ENCODE assay signal across 27 cellular contexts in the genomic region with DNA sequence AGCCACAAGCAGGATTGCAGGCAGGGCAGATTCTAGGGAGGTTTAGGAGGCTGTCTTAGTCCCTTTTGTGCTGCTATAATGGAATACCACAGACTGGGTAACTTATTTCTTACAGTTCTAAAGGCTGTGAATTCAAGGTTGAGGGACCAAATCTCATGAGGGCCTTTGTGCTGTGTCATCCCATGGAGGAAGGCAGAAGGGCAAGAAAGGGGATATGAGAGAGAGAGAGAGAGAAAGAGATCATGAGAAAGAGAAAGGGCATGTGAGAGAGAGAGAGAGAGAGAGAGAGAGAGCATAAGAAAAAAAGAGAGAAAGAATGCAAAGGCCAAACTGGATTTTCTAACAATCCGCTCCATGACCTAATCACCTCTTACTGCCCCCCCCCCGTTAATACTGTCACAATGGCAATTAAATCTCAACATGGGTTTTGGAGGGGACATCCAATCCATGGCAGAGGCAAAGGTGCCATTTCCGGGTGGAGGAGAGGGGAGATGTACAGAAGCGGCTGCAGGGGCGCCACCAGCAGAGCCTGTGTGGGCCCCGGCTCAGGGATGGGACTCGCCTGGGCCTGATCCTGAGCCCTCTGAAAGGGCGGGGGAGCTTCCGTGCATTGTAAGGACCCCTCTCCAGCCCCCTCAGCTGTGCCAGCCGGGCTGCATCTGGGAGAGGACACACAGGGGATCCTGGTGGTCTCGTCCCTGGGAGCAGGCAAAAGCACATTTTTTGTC. TPM values are rescaled to one million over a fixed set of nuclear protein-coding genes. Genes with fewer than 3 reads are reported as not detected.
DNase-seq lines count a peak whose midpoint lies in the region; FAIRE-seq and TF ChIP-seq lines count a peak whose summit lies in the region.
"Had no signal": no experiment of that assay in that cellular context is flagged by ENCODE, and none has a peak within 500 bp of the region (broad histone marks: within the 10 kb centered on the region; RNA-seq: fewer than 3 reads in every experiment).

No MANE protein-coding gene starts in this region.

- H2AFZ ChIP-seq in astrocyte (ENCODE audit: low read depth, low read length), result no peak overlapping the region
- no peak overlapping the region for H2AFZ ChIP-seq in trophoblast cell (ENCODE audit: insufficient read depth, low read length, poor library complexity)
- no peak overlapping the region for H2AFZ ChIP-seq in mammary epithelial cell (ENCODE audit: low read depth, low read length)

- dilution Hi-C loops in mammary epithelial cell (cut with HindIII; ENCODE audit: low sequenced_read_pairs), result no loop called here

- H3K79me2 ChIP-seq in astrocyte (ENCODE audit: insufficient read depth, low read length) (no peaks in the 10 kb centered on the region), trophoblast cell (ENCODE audit: control insufficient read depth, insufficient read depth, low read length, poor library complexity) (no peaks in the 10 kb centered on the region), mammary epithelial cell (ENCODE audit: insufficient read depth, low read length) (no peaks in the 10 kb centered on the region)

- CTCF ChIA-PET in HEK293 (lab: Yijun Ruan, JAX) (interaction anchor here (1.1 to 2.1 kb wide), 3 partner anchors 13 to 127 kb away, joined by 3 to 10 read pairs (median 5); no protein-coding TSS in a partner anchor), mammary epithelial cell (lab: Charles Lee; ENCODE audit: low non-redundant PET) (no interaction called here)

- peak overlapping the region; percentile 41 for H3K27ac Mint-ChIP-seq in astrocyte (ENCODE audit: unreplicated experiment)
- H3K27ac Mint-ChIP-seq in activated CD4-positive, alpha-beta T cell treated with anti-CD3 and anti-CD28 coated beads, Interleukin-2, amount 10 ng/mL, durations not matched to agents 24 days and 14 days, result no peak overlapping the region
- H3K27ac Mint-ChIP-seq: activated CD8-positive, alpha-beta T cell treated with anti-CD3 and anti-CD28 coated beads for 36 hours; activated T-helper 1 cell treated with anti-CD3 and anti-CD28 coated beads, Interleukin-12 subunit alpha, Interleukin-12 subunit beta, Interleukin-2, Interleukin-4 antibody, amounts not matched to agents 30 ng/mL and 10 ng/mL and 1 ng/mL, durations not matched to agents 14 hours and 24 hours and 36 hours; mesothelial cell of epicardium; T-helper 1 cell treated with Interleukin-12 subunit alpha and Interleukin-12 subunit beta and Interleukin-4 antibody, amounts not matched to agents 30 μg/mL and 1 μg/mL, for 36 hours had no signal

- H3K9ac ChIP-seq in BLaER1 treated with 17β-estradiol and CSF1 and Interleukin-3, amounts not matched to agents 10 nM and 100 nM, result peak overlapping the region in 1 of 11 experiments; percentile 24; a peak in 1 of 22 replicates
- H3K9ac ChIP-seq in astrocyte (ENCODE audit: low read length) (no peak overlapping the region), trophoblast cell (ENCODE audit: low read length) (no peak overlapping the region), mammary epithelial cell (ENCODE audit: insufficient read depth, low read length) (no peak overlapping the region)

- H3K9me3 Mint-ChIP-seq in astrocyte (ENCODE audit: unreplicated experiment), result no peaks in the 10 kb centered on the region
- H3K9me3 Mint-ChIP-seq in activated CD4-positive, alpha-beta T cell treated with anti-CD3 and anti-CD28 coated beads, Interleukin-2, amount 10 ng/mL, durations not matched to agents 24 days and 14 days, result no peaks in the 10 kb centered on the region
- H3K9me3 Mint-ChIP-seq: activated CD8-positive, alpha-beta T cell treated with anti-CD3 and anti-CD28 coated beads for 36 hours; activated naive CD4-positive, alpha-beta T cell treated with anti-CD3 and anti-CD28 coated beads for 36 hours; activated T-helper 1 cell treated with anti-CD3 and anti-CD28 coated beads, Interleukin-12 subunit alpha, Interleukin-12 subunit beta, Interleukin-2, Interleukin-4 antibody, amounts not matched to agents 30 ng/mL and 10 ng/mL and 1 ng/mL, durations not matched to agents 14 hours and 24 hours and 36 hours; mesothelial cell of epicardium; naive B cell; T-helper 1 cell treated with Interleukin-12 subunit alpha and Interleukin-12 subunit beta and Interleukin-4 antibody, amounts not matched to agents 30 μg/mL and 1 μg/mL, for 36 hours had no signal

- H2AK5ac ChIP-seq in trophoblast cell (ENCODE audit: low read length), result peak overlapping the region; percentile 35

- H2BK120ac ChIP-seq in trophoblast cell (ENCODE audit: insufficient read depth, low read length, poor library complexity), result peak overlapping the region; percentile 25

- no peak overlapping the region for H4K8ac ChIP-seq in trophoblast cell (ENCODE audit: low read depth, low read length)

- peak overlapping the region; percentile 65 for H2BK12ac ChIP-seq in trophoblast cell (ENCODE audit: low read length)

- TF ChIP-seq CTCF in HEK293 (tag by site-specific recombination; IDR thresholded peaks at IDR 0.05) (no peak), astrocyte (IDR thresholded peaks at IDR 0.05; ENCODE audit: insufficient read depth, low read depth, low read length) (no peak), mammary epithelial cell (conservative IDR thresholded peaks at IDR 0.05 in 1 of 2, IDR thresholded peaks at IDR 0.05 in 1 of 2; ENCODE audit: extremely low read depth in 1 of 2, insufficient read depth in 1 of 2, low read depth in 1 of 2, low read length in 2 of 2) (no peak)

- DNase-seq in astrocyte (ENCODE audit: low read depth) (no peak), trophoblast cell (peak in 1 of 2 donors; percentile 32), mammary epithelial cell (no peak)
- DNase-seq in stimulated activated CD8-positive, alpha-beta memory T cell treated with anti-CD3 and anti-CD28 coated beads, Interleukin-4, amount 100 ng/mL, for 48 hours, result no peak
- no peak for DNase-seq in activated CD4-positive, alpha-beta T cell treated with anti-CD3 and anti-CD28 coated beads, Interleukin-2, amount 10 ng/mL, durations not matched to agents 24 days and 14 days
- DNase-seq: activated CD4-positive, CD25-positive, alpha-beta regulatory T cell treated with anti-CD3 and anti-CD28 coated beads, Interleukin-2, amount 50 U/mL, for 72 hours; activated CD8-positive, alpha-beta memory T cell treated with anti-CD3 and anti-CD28 coated beads, Interleukin-2, amount 50 U/mL, for 48 hours; activated CD8-positive, alpha-beta T cell treated with anti-CD3 and anti-CD28 coated beads for 36 hours; activated naive CD4-positive, alpha-beta T cell treated with anti-CD3 and anti-CD28 coated beads for 36 hours; foreskin melanocyte; kidney; naive B cell; NCI-H1105 treated with DMSO at 0.1 percent for 48 hours; NCI-H1930; NCI-H524; nucleus accumbens; psoas muscle; sigmoid colon; stimulated activated naive CD4-positive, alpha-beta T cell treated with Interleukin-2 at 50 U/mL for 16 hours; testis had no signal

- H3K4me1 Mint-ChIP-seq in astrocyte (ENCODE audit: low read depth, unreplicated experiment), result peaks cover 8% of the 10 kb centered on the region
- H3K4me1 Mint-ChIP-seq in activated CD4-positive, alpha-beta T cell treated with anti-CD3 and anti-CD28 coated beads, Interleukin-2, amount 10 ng/mL, durations not matched to agents 24 days and 14 days, result no peaks in the 10 kb centered on the region
- H3K4me1 Mint-ChIP-seq: naive B cell had no signal

- in situ Hi-C loops in mammary epithelial cell (cut with MboI; ENCODE audit: low sequenced_read_pairs in 2 of 2), result no loop called here

- no peak overlapping the region for H3K23ac ChIP-seq in trophoblast cell (ENCODE audit: low read length)

- no peaks in the 10 kb centered on the region; a peak in 1 of 22 replicates for H4K20me1 ChIP-seq in BLaER1 treated with 17β-estradiol and CSF1 and Interleukin-3, amounts not matched to agents 10 nM and 100 nM
- H4K20me1 ChIP-seq in astrocyte (ENCODE audit: insufficient read depth, low read length), result no peaks in the 10 kb centered on the region
- H4K20me1 ChIP-seq in mammary epithelial cell (ENCODE audit: insufficient read depth, low read length), result no peaks in the 10 kb centered on the region

- no peak overlapping the region for H2BK5ac ChIP-seq in trophoblast cell (ENCODE audit: low read depth, low read length, poor library complexity)

- H3K4me2 ChIP-seq in BLaER1 treated with 17β-estradiol and CSF1 and Interleukin-3, amounts not matched to agents 10 nM and 100 nM, result peak overlapping the region in 7 of 11 experiments; percentile 11 to 78 (median 64); a peak in 13 of 22 replicates
- H3K4me2 ChIP-seq in astrocyte (ENCODE audit: low read length), result no peak overlapping the region
- no peak overlapping the region for H3K4me2 ChIP-seq in trophoblast cell (ENCODE audit: low read length)
- H3K4me2 ChIP-seq in mammary epithelial cell (ENCODE audit: insufficient read depth, low read depth, low read length), result no peak overlapping the region

- no peak overlapping the region for H3K14ac ChIP-seq in trophoblast cell (ENCODE audit: low read length)

- H3K27me3 ChIP-seq in BLaER1 treated with 17β-estradiol and CSF1 and Interleukin-3, amounts not matched to agents 10 nM and 100 nM, result no peaks in the 10 kb centered on the region
- H3K27me3 ChIP-seq in astrocyte (ENCODE audit: insufficient read depth, low read length), result peaks cover 3% of the 10 kb centered on the region
- no peaks in the 10 kb centered on the region for H3K27me3 ChIP-seq in trophoblast cell (ENCODE audit: insufficient read depth, low read length)
- H3K27me3 ChIP-seq in mammary epithelial cell (ENCODE audit: insufficient read depth, low read length), result no peaks in the 10 kb centered on the region
- H3K27me3 ChIP-seq: heart left ventricle, sigmoid colon, testis had no signal

- POLR2A ChIA-PET in HEK293 (lab: Yijun Ruan, JAX), result no interaction called here

- H4K12ac ChIP-seq in trophoblast cell (ENCODE audit: low read depth, low read length), result peak overlapping the region; percentile 26

- H3K36me3 Mint-ChIP-seq in astrocyte (ENCODE audit: low read depth, unreplicated experiment), result no peaks in the 10 kb centered on the region
- no peaks in the 10 kb centered on the region for H3K36me3 Mint-ChIP-seq in activated CD4-positive, alpha-beta T cell treated with anti-CD3 and anti-CD28 coated beads, Interleukin-2, amount 10 ng/mL, durations not matched to agents 24 days and 14 days (ENCODE audit: low read depth)
- H3K36me3 Mint-ChIP-seq: mesothelial cell of epicardium, naive B cell had no signal

- peaks cover 6% of the 10 kb centered on the region for H3K79me1 ChIP-seq in trophoblast cell (ENCODE audit: low read length)

- FAIRE-seq in astrocyte (lab: Jason Lieb, UNC), result no peak
- FAIRE-seq: kidney, urothelium cell line had no signal

- H3K27ac ChIP-seq in BLaER1 treated with 17β-estradiol and CSF1 and Interleukin-3, amounts not matched to agents 10 nM and 100 nM, result peak overlapping the region in 8 of 11 experiments; percentile 22 to 59 (median 46); a peak in 12 of 22 replicates
- H3K27ac ChIP-seq in HEK293 (ENCODE audit: extremely low read depth, low read depth, low read length) (no peak overlapping the region), astrocyte (ENCODE audit: low read depth, low read length) (no peak overlapping the region), trophoblast cell (ENCODE audit: low read depth, low read length) (no peak overlapping the region), mammary epithelial cell (ENCODE audit: insufficient read depth, low read depth, low read length) (no peak overlapping the region)
- H3K27ac ChIP-seq: heart left ventricle, psoas muscle, sigmoid colon, testis had no signal

- H3K9me3 ChIP-seq in BLaER1 treated with 17β-estradiol and CSF1 and Interleukin-3, amounts not matched to agents 10 nM and 100 nM (replicated peaks in 1 of 11), result no peaks in the 10 kb centered on the region
- H3K9me3 ChIP-seq in HEK293 (ENCODE audit: control insufficient read depth, insufficient read depth, low read depth, low read length) (no peaks in the 10 kb centered on the region), astrocyte (ENCODE audit: insufficient read depth, low read depth, low read length) (no peaks in the 10 kb centered on the region), trophoblast cell (ENCODE audit: insufficient read depth, low read depth, low read length) (no peaks in the 10 kb centered on the region), mammary epithelial cell (replicated peaks; ENCODE audit: insufficient read depth, low read length) (no peaks in the 10 kb centered on the region)
- H3K9me3 ChIP-seq: heart left ventricle, psoas muscle, sigmoid colon, testis had no signal

- no CpG with 5 or more reads among the region's 11 CpGs for WGBS in trophoblast cell (ENCODE audit: extremely low coverage, insufficient coverage, insufficient read length)
- 67% methylated on average over 8 of the region's 11 CpGs for WGBS in mammary epithelial cell (ENCODE audit: low coverage, missing lambda C conversion rate)

- no peak overlapping the region for H3K4me3 Mint-ChIP-seq in astrocyte (ENCODE audit: unreplicated experiment)
- no peak overlapping the region for H3K4me3 Mint-ChIP-seq in activated CD4-positive, alpha-beta T cell treated with anti-CD3 and anti-CD28 coated beads, Interleukin-2, amount 10 ng/mL, durations not matched to agents 24 days and 14 days
- H3K4me3 Mint-ChIP-seq: activated CD8-positive, alpha-beta T cell treated with anti-CD3 and anti-CD28 coated beads for 36 hours; activated naive CD4-positive, alpha-beta T cell treated with anti-CD3 and anti-CD28 coated beads for 36 hours; activated T-helper 1 cell treated with anti-CD3 and anti-CD28 coated beads, Interleukin-12 subunit alpha, Interleukin-12 subunit beta, Interleukin-2, Interleukin-4 antibody, amounts not matched to agents 30 ng/mL and 10 ng/mL and 1 ng/mL, durations not matched to agents 14 hours and 24 hours and 36 hours; mesothelial cell of epicardium; T-helper 1 cell treated with Interleukin-12 subunit alpha and Interleukin-12 subunit beta and Interleukin-4 antibody, amounts not matched to agents 30 μg/mL and 1 μg/mL, for 36 hours had no signal

- no peak overlapping the region for H3K4ac ChIP-seq in trophoblast cell (ENCODE audit: low read depth, low read length)

- H3K4me1 ChIP-seq in BLaER1 treated with 17β-estradiol and CSF1 and Interleukin-3, amounts not matched to agents 10 nM and 100 nM, result peaks cover 12 to 29% (median 23%) of the 10 kb centered on the region in 10 experiments
- no peaks in the 10 kb centered on the region for H3K4me1 ChIP-seq in HEK293 (ENCODE audit: control insufficient read depth, insufficient read depth, low read length)
- no peaks in the 10 kb centered on the region for H3K4me1 ChIP-seq in astrocyte (ENCODE audit: insufficient read depth, low read length)
- peaks cover 12 to 17% of the 10 kb centered on the region in 2 experiments for H3K4me1 ChIP-seq in trophoblast cell (ENCODE audit: control insufficient read depth in 1 of 2, insufficient read depth in 2 of 2, low read length in 2 of 2)
- H3K4me1 ChIP-seq in mammary epithelial cell (ENCODE audit: insufficient read depth, low read length), result peaks cover 6% of the 10 kb centered on the region
- H3K4me1 ChIP-seq: sigmoid colon, testis had no signal

- BruUV-seq in mammary epithelial cell (replicated peaks; lab: Mats Ljungman, UMichigan), result no TSS peak

- peaks cover 7% of the 10 kb centered on the region for H3K27me3 Mint-ChIP-seq in astrocyte (ENCODE audit: low read depth, unreplicated experiment)
- H3K27me3 Mint-ChIP-seq in activated CD4-positive, alpha-beta T cell treated with anti-CD3 and anti-CD28 coated beads, Interleukin-2, amount 10 ng/mL, durations not matched to agents 24 days and 14 days, result no peaks in the 10 kb centered on the region
- H3K27me3 Mint-ChIP-seq: activated CD8-positive, alpha-beta T cell treated with anti-CD3 and anti-CD28 coated beads for 36 hours; naive B cell had no signal

- H3K36me3 ChIP-seq in BLaER1 treated with 17β-estradiol and CSF1 and Interleukin-3, amounts not matched to agents 10 nM and 100 nM, result no peaks in the 10 kb centered on the region
- H3K36me3 ChIP-seq in HEK293 (ENCODE audit: control insufficient read depth in 2 of 2, insufficient read depth in 1 of 2, low read length in 2 of 2) (no peaks in the 10 kb centered on the region), astrocyte (ENCODE audit: insufficient read depth, low read length) (no peaks in the 10 kb centered on the region), trophoblast cell (ENCODE audit: control insufficient read depth in 1 of 2, insufficient read depth in 2 of 2, low read length in 2 of 2) (no peaks in the 10 kb centered on the region), mammary epithelial cell (ENCODE audit: insufficient read depth, low read length) (no peaks in the 10 kb centered on the region)
- H3K36me3 ChIP-seq: sigmoid colon had no signal

- H3K4me3 ChIP-seq in BLaER1 treated with 17β-estradiol and CSF1 and Interleukin-3, amounts not matched to agents 10 nM and 100 nM, result no peak overlapping the region
- H3K4me3 ChIP-seq in HEK293 (ENCODE audit: low read depth, low read length) (no peak overlapping the region), astrocyte (ENCODE audit: insufficient read depth, low read depth, low read length) (no peak overlapping the region), trophoblast cell (ENCODE audit: low read depth, low read length) (no peak overlapping the region), mammary epithelial cell (replicated peaks in 1 of 3; ENCODE audit: insufficient read depth in 1 of 3, low read depth in 2 of 3, low read length in 3 of 3) (no peak overlapping the region)
- H3K4me3 ChIP-seq: heart left ventricle, psoas muscle, sigmoid colon, testis had no signal

- H4K91ac ChIP-seq in trophoblast cell (ENCODE audit: low read depth, low read length), result peak overlapping the region; percentile 67

- intact Hi-C loops in mammary epithelial cell (cut with micrococcal nuclease), result no loop called here
- intact Hi-C loops in activated CD4-positive, alpha-beta T cell treated with anti-CD3 and anti-CD28 coated beads, Interleukin-2, amount 10 ng/mL, durations not matched to agents 24 days and 14 days (cut with micrococcal nuclease), result no loop called here

- H3K18ac ChIP-seq in trophoblast cell (ENCODE audit: low read length), result no peak overlapping the region

RNA-seq across cellular contexts. Expression of a gene that starts 20.5 kb away (rescaled TPM):
- 49.5 and 50.7 TPM in 2 replicates for total RNA-seq in astrocyte
- polyA plus RNA-seq in trophoblast cell (2013), result 61.6 and 62.4 TPM in 2 replicates
- 10 to 100 TPM; 21.2 to 60.2 TPM for total RNA-seq in mammary epithelial cell
- 92.3 TPM for polyA plus RNA-seq in mammary epithelial cell
- polyA minus RNA-seq in mammary epithelial cell, result 44.8 TPM
- 68.7 and 72.6 TPM in 2 replicates for total RNA-seq in activated CD4-positive, alpha-beta T cell treated with anti-CD3 and anti-CD28 coated beads, Interleukin-2, amount 10 ng/mL, durations not matched to agents 24 days and 14 days

RNA-seq across cellular contexts. Expression of a gene that starts 20.8 kb away (rescaled TPM):
- total RNA-seq in astrocyte (24.3 and 24.6 TPM in 2 replicates), mammary epithelial cell (10 to 100 TPM; 10.8 to 21.6 TPM)
- 34.0 and 34.5 TPM in 2 replicates for polyA plus RNA-seq in trophoblast cell (2013)
- polyA plus RNA-seq in mammary epithelial cell, result 23.0 TPM
- 19.7 TPM for polyA minus RNA-seq in mammary epithelial cell
- total RNA-seq in activated CD4-positive, alpha-beta T cell treated with anti-CD3 and anti-CD28 coated beads, Interleukin-2, amount 10 ng/mL, durations not matched to agents 24 days and 14 days, result 49.1 and 51.9 TPM in 2 replicates

RNA-seq across cellular contexts. Expression of a gene that starts 58.5 kb away (rescaled TPM):
- 3.7 and 4.8 TPM in 2 replicates for total RNA-seq in astrocyte
- polyA plus RNA-seq in trophoblast cell (2013), result 2.5 and 3.3 TPM in 2 replicates
- total RNA-seq in mammary epithelial cell, result 1 to 10 TPM; 2.4 to 3.0 TPM
- 2.3 TPM for polyA plus RNA-seq in mammary epithelial cell
- 3.6 TPM for polyA minus RNA-seq in mammary epithelial cell
- 2.1 and 2.8 TPM in 2 replicates for total RNA-seq in activated CD4-positive, alpha-beta T cell treated with anti-CD3 and anti-CD28 coated beads, Interleukin-2, amount 10 ng/mL, durations not matched to agents 24 days and 14 days

Comparison
In these comparisons a context has a peak if more than half of its experiments do, and no peak if none do; other contexts are left out.
1. H3K27ac ChIP-seq: peak in BLaER1 treated with 17β-estradiol and CSF1 and Interleukin-3, amounts not matched to agents 10 nM and 100 nM (8 of 11); none in HEK293 (single experiment), astrocyte (single experiment), trophoblast cell (single experiment) and mammary epithelial cell (single experiment).
2. H3K4me2 ChIP-seq: peak in BLaER1 treated with 17β-estradiol and CSF1 and Interleukin-3, amounts not matched to agents 10 nM and 100 nM (7 of 11); none in astrocyte (single experiment), trophoblast cell (single experiment) and mammary epithelial cell (single experiment).